Comparison of ENCODE assay signal across 1 cellular context in genomic region chr16:2673066-2673999, GRCh38.
TF ChIP-seq lines count a peak whose summit lies in the region.

No MANE protein-coding gene starts in this region.

TF ChIP-seq in neural cell, 6 proteins besides CTCF, POLR2A, EP300 and RAD21 (continued from another document):
- TF ChIP-seq, protein P1, sequence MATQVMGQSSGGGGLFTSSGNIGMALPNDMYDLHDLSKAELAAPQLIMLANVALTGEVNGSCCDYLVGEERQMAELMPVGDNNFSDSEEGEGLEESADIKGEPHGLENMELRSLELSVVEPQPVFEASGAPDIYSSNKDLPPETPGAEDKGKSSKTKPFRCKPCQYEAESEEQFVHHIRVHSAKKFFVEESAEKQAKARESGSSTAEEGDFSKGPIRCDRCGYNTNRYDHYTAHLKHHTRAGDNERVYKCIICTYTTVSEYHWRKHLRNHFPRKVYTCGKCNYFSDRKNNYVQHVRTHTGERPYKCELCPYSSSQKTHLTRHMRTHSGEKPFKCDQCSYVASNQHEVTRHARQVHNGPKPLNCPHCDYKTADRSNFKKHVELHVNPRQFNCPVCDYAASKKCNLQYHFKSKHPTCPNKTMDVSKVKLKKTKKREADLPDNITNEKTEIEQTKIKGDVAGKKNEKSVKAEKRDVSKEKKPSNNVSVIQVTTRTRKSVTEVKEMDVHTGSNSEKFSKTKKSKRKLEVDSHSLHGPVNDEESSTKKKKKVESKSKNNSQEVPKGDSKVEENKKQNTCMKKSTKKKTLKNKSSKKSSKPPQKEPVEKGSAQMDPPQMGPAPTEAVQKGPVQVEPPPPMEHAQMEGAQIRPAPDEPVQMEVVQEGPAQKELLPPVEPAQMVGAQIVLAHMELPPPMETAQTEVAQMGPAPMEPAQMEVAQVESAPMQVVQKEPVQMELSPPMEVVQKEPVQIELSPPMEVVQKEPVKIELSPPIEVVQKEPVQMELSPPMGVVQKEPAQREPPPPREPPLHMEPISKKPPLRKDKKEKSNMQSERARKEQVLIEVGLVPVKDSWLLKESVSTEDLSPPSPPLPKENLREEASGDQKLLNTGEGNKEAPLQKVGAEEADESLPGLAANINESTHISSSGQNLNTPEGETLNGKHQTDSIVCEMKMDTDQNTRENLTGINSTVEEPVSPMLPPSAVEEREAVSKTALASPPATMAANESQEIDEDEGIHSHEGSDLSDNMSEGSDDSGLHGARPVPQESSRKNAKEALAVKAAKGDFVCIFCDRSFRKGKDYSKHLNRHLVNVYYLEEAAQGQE (IDR thresholded peaks at IDR 0.05; ENCODE audit: borderline replicate concordance) = no peak
